ENCODE assay signal across 23 cellular contexts in genomic region chr20:24425523-24425922, GRCh38. TPM values are rescaled to one million over a fixed set of nuclear protein-coding genes. Genes with fewer than 3 reads are reported as not detected.
"Had no signal": no experiment of that assay in that cellular context is flagged by ENCODE, and none has a peak within 500 bp of the region (broad histone marks: within the 10 kb centered on the region; RNA-seq: fewer than 3 reads in every experiment).

No MANE protein-coding gene starts in this region.

- H3K4me1 ChIP-seq: esophagus squamous epithelium, gastroesophageal sphincter, psoas muscle, right lobe of liver, tibial artery, upper lobe of left lung, vagina had no signal

- H3K36me3 Mint-ChIP-seq: stimulated activated effector memory CD8-positive, alpha-beta T cell treated with anti-CD3 and anti-CD28 coated beads, Interleukin-12 subunit alpha, Interleukin-12 subunit beta, amount 100 ng/mL, for 72 hours had no signal

- H3K27me3 ChIP-seq: neutrophil, right lobe of liver, tibial artery, upper lobe of left lung, vagina had no signal

- H3K9me3 ChIP-seq: esophagus squamous epithelium, neutrophil, psoas muscle, right lobe of liver, upper lobe of left lung, vagina had no signal

- H3K27ac ChIP-seq: esophagus squamous epithelium, gastroesophageal sphincter, neutrophil, psoas muscle, right lobe of liver, tibial artery, upper lobe of left lung, vagina had no signal

- H3K4me1 Mint-ChIP-seq: naive thymus-derived CD4-positive, alpha-beta T cell; stimulated activated effector memory CD8-positive, alpha-beta T cell treated with anti-CD3 and anti-CD28 coated beads, Interleukin-12 subunit alpha, Interleukin-12 subunit beta, amount 100 ng/mL, for 72 hours had no signal

- H3K27ac Mint-ChIP-seq: dendritic cell treated with granulocyte-macrophage colony-stimulating factor and Interleukin-4, amounts not matched to agents 40 ng/mL and 50 ng/mL, for 4 days; effector memory CD8-positive, alpha-beta T cell; naive thymus-derived CD4-positive, alpha-beta T cell; nephron progenitor cell; stimulated activated effector memory CD8-positive, alpha-beta T cell treated with anti-CD3 and anti-CD28 coated beads, Interleukin-12 subunit alpha, Interleukin-12 subunit beta, amount 100 ng/mL, for 72 hours had no signal

- DNase-seq: effector memory CD8-positive, alpha-beta T cell; esophagus squamous epithelium; foreskin fibroblast; glutamatergic neuron; islet precursor cell; mammary epithelial cell; naive thymus-derived CD4-positive, alpha-beta T cell; nephron progenitor cell; psoas muscle; retina; right lobe of liver; stimulated activated CD4-positive, alpha-beta T cell treated with anti-CD3 and anti-CD28 coated beads, Interleukin-4, amount 100 ng/mL, for 1 hour; stimulated activated CD8-positive, alpha-beta memory T cell treated with anti-CD3 and anti-CD28 coated beads, Interleukin-4, amount 100 ng/mL, for 48 hours; stimulated activated naive CD8-positive, alpha-beta T cell treated with anti-CD3 and anti-CD28 coated beads, Interleukin-15, Interleukin-2, amounts not matched to agents 100 U/mL and 50 U/mL, for 24 hours; tibial artery; upper lobe of left lung had no signal

- H3K9me3 Mint-ChIP-seq: dendritic cell treated with granulocyte-macrophage colony-stimulating factor and Interleukin-4, amounts not matched to agents 40 ng/mL and 50 ng/mL, for 4 days; effector memory CD8-positive, alpha-beta T cell; stimulated activated effector memory CD8-positive, alpha-beta T cell treated with anti-CD3 and anti-CD28 coated beads, Interleukin-12 subunit alpha, Interleukin-12 subunit beta, amount 100 ng/mL, for 72 hours had no signal

- H3K4me3 ChIP-seq: esophagus squamous epithelium, gastroesophageal sphincter, psoas muscle, right lobe of liver, tibial artery, upper lobe of left lung, vagina had no signal

- H3K4me3 Mint-ChIP-seq: dendritic cell treated with granulocyte-macrophage colony-stimulating factor and Interleukin-4, amounts not matched to agents 40 ng/mL and 50 ng/mL, for 4 days; effector memory CD8-positive, alpha-beta T cell; naive thymus-derived CD4-positive, alpha-beta T cell; nephron progenitor cell; stimulated activated effector memory CD8-positive, alpha-beta T cell treated with anti-CD3 and anti-CD28 coated beads, Interleukin-12 subunit alpha, Interleukin-12 subunit beta, amount 100 ng/mL, for 72 hours had no signal

- H3K36me3 ChIP-seq: esophagus squamous epithelium, gastroesophageal sphincter, neutrophil, right lobe of liver, tibial artery, upper lobe of left lung, vagina had no signal

- H3K27me3 Mint-ChIP-seq: dendritic cell treated with granulocyte-macrophage colony-stimulating factor and Interleukin-4, amounts not matched to agents 40 ng/mL and 50 ng/mL, for 4 days had no signal

RNA-seq across cellular contexts. Expression of gene SYNDIG1, which starts 43.9 kb away (rescaled TPM):
- total RNA-seq: esophagus squamous epithelium; left lobe of liver; mononuclear cell; naive thymus-derived CD4-positive, alpha-beta T cell; psoas muscle; right lobe of liver had no signal
- polyA plus RNA-seq: naive thymus-derived CD4-positive, alpha-beta T cell had no signal
